In genomic region chr4:145583656-145584055, GRCh38 we compare ENCODE assay signal across 2 cellular contexts.
TF ChIP-seq lines count a peak whose summit lies in the region.

No MANE protein-coding gene starts in this region.

TF ChIP-seq in WTC11, 78 proteins besides CTCF, POLR2A, EP300 and RAD21 (continued from another document):
- no peak for TF ChIP-seq ZNF219 (CRISPR knock-in tag; IDR thresholded peaks at IDR 0.05; ENCODE audit: borderline replicate concordance)
TF ChIP-seq in WTC11: peak in this region for 0.

TF ChIP-seq in GM23338, 12 proteins besides CTCF, POLR2A, EP300 and RAD21 (continued from another document):
- TF ChIP-seq, protein P1, sequence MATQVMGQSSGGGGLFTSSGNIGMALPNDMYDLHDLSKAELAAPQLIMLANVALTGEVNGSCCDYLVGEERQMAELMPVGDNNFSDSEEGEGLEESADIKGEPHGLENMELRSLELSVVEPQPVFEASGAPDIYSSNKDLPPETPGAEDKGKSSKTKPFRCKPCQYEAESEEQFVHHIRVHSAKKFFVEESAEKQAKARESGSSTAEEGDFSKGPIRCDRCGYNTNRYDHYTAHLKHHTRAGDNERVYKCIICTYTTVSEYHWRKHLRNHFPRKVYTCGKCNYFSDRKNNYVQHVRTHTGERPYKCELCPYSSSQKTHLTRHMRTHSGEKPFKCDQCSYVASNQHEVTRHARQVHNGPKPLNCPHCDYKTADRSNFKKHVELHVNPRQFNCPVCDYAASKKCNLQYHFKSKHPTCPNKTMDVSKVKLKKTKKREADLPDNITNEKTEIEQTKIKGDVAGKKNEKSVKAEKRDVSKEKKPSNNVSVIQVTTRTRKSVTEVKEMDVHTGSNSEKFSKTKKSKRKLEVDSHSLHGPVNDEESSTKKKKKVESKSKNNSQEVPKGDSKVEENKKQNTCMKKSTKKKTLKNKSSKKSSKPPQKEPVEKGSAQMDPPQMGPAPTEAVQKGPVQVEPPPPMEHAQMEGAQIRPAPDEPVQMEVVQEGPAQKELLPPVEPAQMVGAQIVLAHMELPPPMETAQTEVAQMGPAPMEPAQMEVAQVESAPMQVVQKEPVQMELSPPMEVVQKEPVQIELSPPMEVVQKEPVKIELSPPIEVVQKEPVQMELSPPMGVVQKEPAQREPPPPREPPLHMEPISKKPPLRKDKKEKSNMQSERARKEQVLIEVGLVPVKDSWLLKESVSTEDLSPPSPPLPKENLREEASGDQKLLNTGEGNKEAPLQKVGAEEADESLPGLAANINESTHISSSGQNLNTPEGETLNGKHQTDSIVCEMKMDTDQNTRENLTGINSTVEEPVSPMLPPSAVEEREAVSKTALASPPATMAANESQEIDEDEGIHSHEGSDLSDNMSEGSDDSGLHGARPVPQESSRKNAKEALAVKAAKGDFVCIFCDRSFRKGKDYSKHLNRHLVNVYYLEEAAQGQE (IDR thresholded peaks at IDR 0.05; ENCODE audit: unreplicated experiment): no peak
- no peak for TF ChIP-seq ZNF462 (CRISPR knock-in tag; IDR thresholded peaks at IDR 0.05)
- TF ChIP-seq ETS1 (IDR thresholded peaks at IDR 0.05): no peak
- TF ChIP-seq NANOG (IDR thresholded peaks at IDR 0.05; ENCODE audit: borderline replicate concordance): no peak
- TF ChIP-seq EZH2phosphoT487 (IDR thresholded peaks at IDR 0.05; ENCODE audit: unreplicated experiment): no peak
- no peak for TF ChIP-seq ZNF114 (CRISPR knock-in tag; IDR thresholded peaks at IDR 0.05)
- no peak for TF ChIP-seq POLR2AphosphoS5 (IDR thresholded peaks at IDR 0.05; ENCODE audit: low read depth)
- no peak for TF ChIP-seq EZH2 (IDR thresholded peaks at IDR 0.05; ENCODE audit: low read depth, unreplicated experiment)
- no peak for TF ChIP-seq STAT1 (IDR thresholded peaks at IDR 0.05; ENCODE audit: unreplicated experiment)
